Comparison of ENCODE assay signal across 9 cellular contexts in the genomic region with DNA sequence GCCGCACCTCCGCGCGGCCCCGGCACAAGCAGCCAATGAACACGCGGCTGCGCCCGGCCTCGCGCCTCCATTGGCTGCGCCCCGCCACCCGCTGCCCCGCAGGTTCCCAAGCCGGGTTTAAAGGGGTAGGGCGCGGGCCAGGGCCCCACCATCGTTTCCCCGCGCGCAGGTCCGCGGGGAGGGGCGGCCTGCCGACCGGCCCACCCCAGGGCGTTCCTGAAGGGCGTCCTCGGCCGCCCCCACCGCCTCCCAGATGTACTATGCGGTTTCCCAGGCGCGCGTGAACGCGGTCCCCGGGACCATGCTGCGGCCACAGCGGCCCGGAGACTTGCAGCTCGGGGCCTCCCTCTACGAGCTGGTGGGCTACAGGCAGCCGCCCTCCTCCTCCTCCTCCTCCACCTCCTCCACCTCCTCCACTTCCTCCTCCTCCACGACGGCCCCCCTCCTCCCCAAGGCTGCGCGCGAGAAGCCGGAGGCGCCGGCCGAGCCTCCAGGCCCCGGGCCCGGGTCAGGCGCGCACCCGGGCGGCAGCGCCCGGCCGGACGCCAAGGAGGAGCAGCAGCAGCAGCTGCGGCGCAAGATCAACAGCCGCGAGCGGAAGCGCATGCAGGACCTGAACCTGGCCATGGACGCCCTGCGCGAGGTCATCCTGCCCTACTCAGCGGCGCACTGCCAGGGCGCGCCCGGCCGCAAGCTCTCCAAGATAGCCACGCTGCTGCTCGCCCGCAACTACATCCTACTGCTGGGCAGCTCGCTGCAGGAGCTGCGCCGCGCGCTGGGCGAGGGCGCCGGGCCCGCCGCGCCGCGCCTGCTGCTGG. TPM values are rescaled to one million over a fixed set of nuclear protein-coding genes. Genes with fewer than 3 reads are reported as not detected.
DNase-seq lines count a peak whose midpoint lies in the region; ATAC-seq and TF ChIP-seq lines count a peak whose summit lies in the region.
"Had no signal": no experiment of that assay in that cellular context is flagged by ENCODE, and none has a peak within 500 bp of the region (broad histone marks: within the 10 kb centered on the region; RNA-seq: fewer than 3 reads in every experiment).

A gene with protein sequence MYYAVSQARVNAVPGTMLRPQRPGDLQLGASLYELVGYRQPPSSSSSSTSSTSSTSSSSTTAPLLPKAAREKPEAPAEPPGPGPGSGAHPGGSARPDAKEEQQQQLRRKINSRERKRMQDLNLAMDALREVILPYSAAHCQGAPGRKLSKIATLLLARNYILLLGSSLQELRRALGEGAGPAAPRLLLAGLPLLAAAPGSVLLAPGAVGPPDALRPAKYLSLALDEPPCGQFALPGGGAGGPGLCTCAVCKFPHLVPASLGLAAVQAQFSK (plus strand): TSS at position 148 of the 818 bp plus-strand sequence. CDS start 106 bp downstream, at position 254.

- H3K9me3 Mint-ChIP-seq in activated naive CD4-positive, alpha-beta T cell treated with anti-CD3 and anti-CD28 coated beads, Interleukin-2, amount 10 ng/mL, durations not matched to agents 7 days and 5 days, result no peaks in the 10 kb centered on the region
- H3K9me3 Mint-ChIP-seq in progenitor cell of endocrine pancreas (ENCODE audit: low read depth), result no peaks in the 10 kb centered on the region

- no peaks in the 10 kb centered on the region for H3F3A ChIP-seq in SK-N-SH (replicated peaks; ENCODE audit: insufficient read depth)

- H3K9me3 ChIP-seq in SK-N-SH (no peaks in the 10 kb centered on the region), aorta (ENCODE audit: control insufficient read depth, low read length) (peaks cover 2% of the 10 kb centered on the region)

- no peaks in the 10 kb centered on the region for H3K79me2 ChIP-seq in SK-N-SH (ENCODE audit: insufficient read depth)

- H3K9ac ChIP-seq in SK-N-SH, result no peak within 1 kb of the TSS

- peak; percentile 48 for DNase-seq in SK-N-SH
- DNase-seq in NCI-H510A (lab: John Stamatoyannopoulos, UW), result peak; percentile 74
- peak; percentile 65 for DNase-seq in activated naive CD4-positive, alpha-beta T cell treated with anti-CD3 and anti-CD28 coated beads, Interleukin-2, amount 10 ng/mL, durations not matched to agents 7 days and 5 days
- DNase-seq in left cardiac atrium, result peak; percentile 45
- DNase-seq in progenitor cell of endocrine pancreas (ENCODE audit: low spot score, unreplicated experiment), result peak; percentile 50
- DNase-seq in HuH-7.5 (ENCODE audit: low spot score), result no peak
- no peak for DNase-seq in aorta

- no peaks in the 10 kb centered on the region for H4K20me1 ChIP-seq in SK-N-SH (ENCODE audit: insufficient read depth)

- peaks cover 95% of the 10 kb centered on the region for H3K27me3 Mint-ChIP-seq in activated naive CD4-positive, alpha-beta T cell treated with anti-CD3 and anti-CD28 coated beads, Interleukin-2, amount 10 ng/mL, durations not matched to agents 7 days and 5 days
- peaks cover 79% of the 10 kb centered on the region for H3K27me3 Mint-ChIP-seq in progenitor cell of endocrine pancreas

- WGBS in SK-N-SH (ENCODE audit: low lambda C conversion rate), result 0% methylated on average over 12 of the region's 95 CpGs
- WGBS in aorta, 2 donors, result 1% methylated on average over 65 to 95 of the region's 95 CpGs

- H3K27me3 ChIP-seq in SK-N-SH (ENCODE audit: insufficient read depth) (peaks cover 97% of the 10 kb centered on the region), aorta (ENCODE audit: control insufficient read depth in 1 of 2, insufficient read depth in 2 of 2, low read length in 1 of 2) (peaks cover 3 to 4% of the 10 kb centered on the region in 2 donors)

- ATAC-seq in SK-N-SH treated with all-trans-retinoic acid at 6 μM for 48 hours (no peak), left cardiac atrium (peak; percentile 77 to 90), aorta (ENCODE audit: low FRiP score) (no peak)

- H2AFZ ChIP-seq in SK-N-SH (ENCODE audit: low read depth), result no peak within 1 kb of the TSS

- TF ChIP-seq RAD21 in SK-N-SH (IDR thresholded peaks at IDR 0.05; ENCODE audit: low read length), result no peak

- CTCF ChIA-PET in SK-N-SH (lab: Yijun Ruan, JAX), result no interaction called here
- CTCF ChIA-PET in activated naive CD4-positive, alpha-beta T cell treated with anti-CD3 and anti-CD28 coated beads, Interleukin-2, amount 10 ng/mL, durations not matched to agents 7 days and 5 days (lab: Charles Lee), result no interaction called here

- H3K4me2 ChIP-seq in SK-N-SH, result no peak within 1 kb of the TSS; the same call in 1 of the 2 replicates

- no peaks in the 10 kb centered on the region for H3K9me2 ChIP-seq in SK-N-SH

- no peaks in the 10 kb centered on the region for H3K36me3 ChIP-seq in SK-N-SH (replicated peaks in 1 of 2; ENCODE audit: control insufficient read depth in 1 of 2, insufficient read depth in 2 of 2, low read length in 1 of 2)
- no peaks in the 10 kb centered on the region for H3K36me3 ChIP-seq in aorta (ENCODE audit: control insufficient read depth in 1 of 2, insufficient read depth in 2 of 2, low read length in 1 of 2)

- intact Hi-C loops in left cardiac atrium (cut with DNase I) (loop anchor here in 1 of 2 donors (5.0 kb wide), 1 partner anchor 43 kb away; a partner anchor contains a TSS), aorta (cut with DNase I) (no loop called here)

- H3K4me3 Mint-ChIP-seq in activated naive CD4-positive, alpha-beta T cell treated with anti-CD3 and anti-CD28 coated beads, Interleukin-2, amount 10 ng/mL, durations not matched to agents 7 days and 5 days, result peak within 1 kb of the TSS; percentile 55
- H3K4me3 Mint-ChIP-seq in progenitor cell of endocrine pancreas (ENCODE audit: low read depth), result peak within 1 kb of the TSS; percentile 54

- H3K4me1 ChIP-seq in SK-N-SH (ENCODE audit: control insufficient read depth in 1 of 2, insufficient read depth in 2 of 2, low read depth in 1 of 2, low read length in 1 of 2), result no peaks in the 10 kb centered on the region
- H3K4me1 ChIP-seq in aorta (ENCODE audit: control insufficient read depth in 1 of 2, insufficient read depth in 2 of 2, low read length in 2 of 2), result no peaks in the 10 kb centered on the region

- H3K36me3 Mint-ChIP-seq in activated naive CD4-positive, alpha-beta T cell treated with anti-CD3 and anti-CD28 coated beads, Interleukin-2, amount 10 ng/mL, durations not matched to agents 7 days and 5 days, result no peaks in the 10 kb centered on the region
- no peaks in the 10 kb centered on the region for H3K36me3 Mint-ChIP-seq in progenitor cell of endocrine pancreas (ENCODE audit: insufficient read depth)

- peaks cover 22% of the 10 kb centered on the region for H3K4me1 Mint-ChIP-seq in activated naive CD4-positive, alpha-beta T cell treated with anti-CD3 and anti-CD28 coated beads, Interleukin-2, amount 10 ng/mL, durations not matched to agents 7 days and 5 days
- peaks cover 8% of the 10 kb centered on the region for H3K4me1 Mint-ChIP-seq in progenitor cell of endocrine pancreas (ENCODE audit: low read depth)

- H3K27ac ChIP-seq in SK-N-SH (ENCODE audit: low read depth in 2 of 2, low read length in 1 of 2) (no peak within 1 kb of the TSS), aorta (ENCODE audit: low read depth in 1 of 2, low read length in 2 of 2) (no peak within 1 kb of the TSS)
- H3K27ac ChIP-seq: C4-2B had no signal

- no peak within 1 kb of the TSS; a peak in 1 of 4 replicates for H3K4me3 ChIP-seq in SK-N-SH (ENCODE audit: low read depth in 2 of 2, low read length in 1 of 2)
- H3K4me3 ChIP-seq in aorta (ENCODE audit: low read length in 2 of 2), result peak within 1 kb of the TSS in 1 of 2 donors; percentile 23

- TF ChIP-seq CTCF in SK-N-SH (IDR thresholded peaks at IDR 0.05) (no peak), progenitor cell of endocrine pancreas (IDR thresholded peaks at IDR 0.05; ENCODE audit: unreplicated experiment) (no peak)

- no peak for TF ChIP-seq EP300 in SK-N-SH (IDR thresholded peaks at IDR 0.05; ENCODE audit: borderline replicate concordance in 1 of 2, low read depth in 1 of 2, low read length in 1 of 2)

- no peak within 1 kb of the TSS for H3K27ac Mint-ChIP-seq in activated naive CD4-positive, alpha-beta T cell treated with anti-CD3 and anti-CD28 coated beads, Interleukin-2, amount 10 ng/mL, durations not matched to agents 7 days and 5 days
- H3K27ac Mint-ChIP-seq in progenitor cell of endocrine pancreas, result no peak within 1 kb of the TSS

- POLR2A ChIA-PET in SK-N-SH (lab: Yijun Ruan, JAX), result no interaction called here

TF ChIP-seq in SK-N-SH treated with all-trans-retinoic acid at 6 μM for 48 hours, 23 proteins besides CTCF, POLR2A, EP300 and RAD21 (continues in another document):
- TF ChIP-seq ARNTL (CRISPR knock-in tag; IDR thresholded peaks at IDR 0.05; ENCODE audit: borderline replicate concordance, low read depth), result no peak
- no peak for TF ChIP-seq CSDC2 (CRISPR knock-in tag; IDR thresholded peaks at IDR 0.05)
- no peak for TF ChIP-seq ISL1 (CRISPR knock-in tag; IDR thresholded peaks at IDR 0.05)
- TF ChIP-seq TCF4 (CRISPR knock-in tag; IDR thresholded peaks at IDR 0.05; ENCODE audit: borderline replicate concordance), result no peak
- no peak for TF ChIP-seq ZFP30 (CRISPR knock-in tag; IDR thresholded peaks at IDR 0.05)
- TF ChIP-seq, protein P1, sequence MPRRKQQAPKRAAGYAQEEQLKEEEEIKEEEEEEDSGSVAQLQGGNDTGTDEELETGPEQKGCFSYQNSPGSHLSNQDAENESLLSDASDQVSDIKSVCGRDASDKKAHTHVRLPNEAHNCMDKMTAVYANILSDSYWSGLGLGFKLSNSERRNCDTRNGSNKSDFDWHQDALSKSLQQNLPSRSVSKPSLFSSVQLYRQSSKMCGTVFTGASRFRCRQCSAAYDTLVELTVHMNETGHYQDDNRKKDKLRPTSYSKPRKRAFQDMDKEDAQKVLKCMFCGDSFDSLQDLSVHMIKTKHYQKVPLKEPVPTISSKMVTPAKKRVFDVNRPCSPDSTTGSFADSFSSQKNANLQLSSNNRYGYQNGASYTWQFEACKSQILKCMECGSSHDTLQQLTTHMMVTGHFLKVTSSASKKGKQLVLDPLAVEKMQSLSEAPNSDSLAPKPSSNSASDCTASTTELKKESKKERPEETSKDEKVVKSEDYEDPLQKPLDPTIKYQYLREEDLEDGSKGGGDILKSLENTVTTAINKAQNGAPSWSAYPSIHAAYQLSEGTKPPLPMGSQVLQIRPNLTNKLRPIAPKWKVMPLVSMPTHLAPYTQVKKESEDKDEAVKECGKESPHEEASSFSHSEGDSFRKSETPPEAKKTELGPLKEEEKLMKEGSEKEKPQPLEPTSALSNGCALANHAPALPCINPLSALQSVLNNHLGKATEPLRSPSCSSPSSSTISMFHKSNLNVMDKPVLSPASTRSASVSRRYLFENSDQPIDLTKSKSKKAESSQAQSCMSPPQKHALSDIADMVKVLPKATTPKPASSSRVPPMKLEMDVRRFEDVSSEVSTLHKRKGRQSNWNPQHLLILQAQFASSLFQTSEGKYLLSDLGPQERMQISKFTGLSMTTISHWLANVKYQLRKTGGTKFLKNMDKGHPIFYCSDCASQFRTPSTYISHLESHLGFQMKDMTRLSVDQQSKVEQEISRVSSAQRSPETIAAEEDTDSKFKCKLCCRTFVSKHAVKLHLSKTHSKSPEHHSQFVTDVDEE (CRISPR knock-in tag; IDR thresholded peaks at IDR 0.05), result no peak

RNA-seq across cellular contexts. Expression of the gene that starts here (rescaled TPM):
- polyA plus RNA-seq in SK-N-SH (2012; rRNA removed) (not detected in 2 replicates), aorta (not detected)
- polyA plus RNA-seq in SK-N-SH (2012; cell fraction: cytosol; rRNA removed), result not detected in 2 replicates
- not detected in 2 replicates for polyA plus RNA-seq in SK-N-SH (2012; cell fraction: nucleus; rRNA removed)
- total RNA-seq in left cardiac atrium (under 1 TPM in 1 of 2 donors, not detected in 1; 0.27 TPM), progenitor cell of endocrine pancreas (0.13 and 0.38 TPM in 2 replicates), aorta (not detected)

Comparison
In these comparisons a context has a peak if more than half of its experiments do, and no peak if none do; other contexts are left out.
1. Peak in DNase-seq in SK-N-SH; RNA of the gene not detected or under 1 TPM.
2. Peak in DNase-seq and ATAC-seq in left cardiac atrium; RNA of the gene not detected or under 1 TPM.
3. Peak in DNase-seq in progenitor cell of endocrine pancreas; RNA of the gene not detected or under 1 TPM.
4. DNase-seq: peak in NCI-H510A (single experiment) and activated naive CD4-positive, alpha-beta T cell treated with anti-CD3 and anti-CD28 coated beads, Interleukin-2, amount 10 ng/mL, durations not matched to agents 7 days and 5 days (single experiment); none in HuH-7.5 (single experiment) and aorta (0 of 2).